ENCODE assay signal across 1 cellular context in the genomic region with DNA sequence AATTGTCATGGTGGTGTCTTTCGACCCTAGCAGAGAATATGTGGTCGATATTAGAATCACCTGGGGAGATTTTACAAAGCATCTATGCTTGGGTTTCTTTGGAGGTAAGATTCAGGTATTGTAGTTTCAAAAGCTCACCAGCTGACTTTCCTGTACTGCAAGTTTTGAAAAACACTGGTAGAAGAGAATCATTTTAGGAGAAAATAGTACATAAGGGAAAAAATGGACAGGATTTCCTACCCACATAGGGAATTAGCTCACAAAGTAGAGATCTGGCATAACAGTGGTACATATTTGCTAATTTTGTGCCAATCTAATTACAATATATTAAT.
TF ChIP-seq lines count a peak whose summit lies in the region.

No MANE protein-coding gene starts in this region.

TF ChIP-seq in HEK293, 187 proteins besides CTCF, POLR2A, EP300 and RAD21 (continued from another document):
- TF ChIP-seq ZNF341 (tag by site-specific recombination; IDR thresholded peaks at IDR 0.05; ENCODE audit: low read depth) (no peak), ZNF302 (tag by site-specific recombination; IDR thresholded peaks at IDR 0.05; ENCODE audit: low read depth) (no peak)
- TF ChIP-seq, protein P1, sequence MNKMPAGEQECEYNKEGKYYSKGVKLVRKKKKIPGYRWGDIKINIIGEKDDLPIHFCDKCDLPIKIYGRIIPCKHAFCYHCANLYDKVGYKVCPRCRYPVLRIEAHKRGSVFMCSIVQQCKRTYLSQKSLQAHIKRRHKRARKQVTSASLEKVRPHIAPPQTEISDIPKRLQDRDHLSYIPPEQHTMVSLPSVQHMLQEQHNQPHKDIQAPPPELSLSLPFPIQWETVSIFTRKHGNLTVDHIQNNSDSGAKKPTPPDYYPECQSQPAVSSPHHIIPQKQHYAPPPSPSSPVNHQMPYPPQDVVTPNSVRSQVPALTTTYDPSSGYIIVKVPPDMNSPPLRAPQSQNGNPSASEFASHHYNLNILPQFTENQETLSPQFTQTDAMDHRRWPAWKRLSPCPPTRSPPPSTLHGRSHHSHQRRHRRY (tag by site-specific recombination; IDR thresholded peaks at IDR 0.05) = no peak
- TF ChIP-seq, protein P2, sequence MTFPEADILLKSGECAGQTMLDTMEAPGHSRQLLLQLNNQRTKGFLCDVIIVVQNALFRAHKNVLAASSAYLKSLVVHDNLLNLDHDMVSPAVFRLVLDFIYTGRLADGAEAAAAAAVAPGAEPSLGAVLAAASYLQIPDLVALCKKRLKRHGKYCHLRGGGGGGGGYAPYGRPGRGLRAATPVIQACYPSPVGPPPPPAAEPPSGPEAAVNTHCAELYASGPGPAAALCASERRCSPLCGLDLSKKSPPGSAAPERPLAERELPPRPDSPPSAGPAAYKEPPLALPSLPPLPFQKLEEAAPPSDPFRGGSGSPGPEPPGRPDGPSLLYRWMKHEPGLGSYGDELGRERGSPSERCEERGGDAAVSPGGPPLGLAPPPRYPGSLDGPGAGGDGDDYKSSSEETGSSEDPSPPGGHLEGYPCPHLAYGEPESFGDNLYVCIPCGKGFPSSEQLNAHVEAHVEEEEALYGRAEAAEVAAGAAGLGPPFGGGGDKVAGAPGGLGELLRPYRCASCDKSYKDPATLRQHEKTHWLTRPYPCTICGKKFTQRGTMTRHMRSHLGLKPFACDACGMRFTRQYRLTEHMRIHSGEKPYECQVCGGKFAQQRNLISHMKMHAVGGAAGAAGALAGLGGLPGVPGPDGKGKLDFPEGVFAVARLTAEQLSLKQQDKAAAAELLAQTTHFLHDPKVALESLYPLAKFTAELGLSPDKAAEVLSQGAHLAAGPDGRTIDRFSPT (tag by site-specific recombination; IDR thresholded peaks at IDR 0.05) = no peak
TF ChIP-seq in HEK293: peak in this region for 0.
